ENCODE assay signal across 16 cellular contexts in the genomic region with DNA sequence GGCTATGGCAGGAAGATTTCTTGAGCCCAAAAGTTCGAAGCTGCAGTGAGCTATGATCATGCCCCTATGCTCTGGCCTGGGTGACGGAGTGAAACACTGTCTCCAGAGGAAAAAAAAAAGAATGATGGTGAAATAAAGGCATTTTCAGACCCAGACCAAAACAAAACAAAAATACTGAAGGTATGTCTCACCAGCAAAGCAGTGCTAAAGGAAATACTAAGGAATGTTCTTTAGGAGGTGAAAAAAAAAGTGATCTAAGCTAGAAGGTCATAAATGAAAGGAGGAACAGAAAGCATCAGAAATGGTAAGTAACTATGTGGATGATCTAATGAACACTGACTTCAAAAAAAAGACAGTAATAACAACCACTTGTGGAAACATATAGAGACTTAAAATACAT. TPM values are rescaled to one million over a fixed set of nuclear protein-coding genes. Genes with fewer than 3 reads are reported as not detected.
A peak's percentile ranks its signal among the peaks of the same experiment; 100 is the strongest.
DNase-seq lines count a peak whose midpoint lies in the region; ATAC-seq and TF ChIP-seq lines count a peak whose summit lies in the region.
"Had no signal": no experiment of that assay in that cellular context is flagged by ENCODE, and none has a peak within 500 bp of the region (broad histone marks: within the 10 kb centered on the region; RNA-seq: fewer than 3 reads in every experiment).

No MANE protein-coding gene starts in this region.

- TF ChIP-seq CTCF in GM23338 (conservative IDR thresholded peaks at IDR 0.05; ENCODE audit: low read depth in 2 of 2) (no peak), endothelial cell (IDR thresholded peaks at IDR 0.05; ENCODE audit: unreplicated experiment) (no peak)

- H3K4me1 Mint-ChIP-seq in GM23338 (no peaks in the 10 kb centered on the region), endothelial cell (ENCODE audit: unreplicated experiment) (no peaks in the 10 kb centered on the region)

- peaks cover 6% of the 10 kb centered on the region; the same call in 1 of the 2 replicates for H3K36me3 ChIP-seq in GM23338 (ENCODE audit: insufficient read depth)
- peaks cover 94% of the 10 kb centered on the region for H3K36me3 ChIP-seq in adipocyte (ENCODE audit: control insufficient read depth, insufficient read depth, low read length, severe bottlenecking)

- H3K9me3 Mint-ChIP-seq in GM23338 (no peaks in the 10 kb centered on the region; the same call in 2 of the 3 replicates), endothelial cell (ENCODE audit: unreplicated experiment) (no peaks in the 10 kb centered on the region)

- H3K4me2 ChIP-seq in GM23338: no peak overlapping the region

- DNase-seq in GM23338 (ENCODE audit: low spot score) (no peak), adipocyte (ENCODE audit: low read depth) (peak; percentile 14), endothelial cell (ENCODE audit: low spot score) (no peak), NCI-H2171 (lab: John Stamatoyannopoulos, UW) (no peak), NCI-H345 (lab: John Stamatoyannopoulos, UW) (no peak)
- DNase-seq in activated effector memory CD4-positive, alpha-beta T cell treated with anti-CD3 and anti-CD28 coated beads, Interleukin-2, amount 50 U/mL, for 16 hours: no peak
- DNase-seq: COR-L47, DMS153, EL, GM23248, NCI-H1417 treated with DMSO at 0.1 percent for 48 hours, NCI-H1930, NCI-H748 treated with DMSO at 0.1 percent for 48 hours had no signal

- H3K27me3 Mint-ChIP-seq in GM23338 (ENCODE audit: insufficient read depth, low read depth, poor library complexity) (no peaks in the 10 kb centered on the region), endothelial cell (ENCODE audit: unreplicated experiment) (no peaks in the 10 kb centered on the region)

- no peak overlapping the region for H2AFZ ChIP-seq in GM23338
- H2AFZ ChIP-seq: GM23248 had no signal

- no peaks in the 10 kb centered on the region; the same call in 1 of the 2 replicates for H4K20me1 ChIP-seq in GM23338 (replicated peaks; ENCODE audit: insufficient read depth)

- no peak overlapping the region for H3K9ac ChIP-seq in adipocyte (ENCODE audit: low read length)
- H3K9ac ChIP-seq: GM23248 had no signal

- peaks cover 77% of the 10 kb centered on the region for H3K79me2 ChIP-seq in GM23338 (replicated peaks; ENCODE audit: insufficient read depth)

- no peaks in the 10 kb centered on the region for H3K27me3 ChIP-seq in GM23338 (ENCODE audit: insufficient read depth)
- H3K27me3 ChIP-seq in adipocyte (replicated peaks; ENCODE audit: control insufficient read depth, insufficient read depth, low read length): no peaks in the 10 kb centered on the region

- no peaks in the 10 kb centered on the region for H3F3A ChIP-seq in GM23338 (replicated peaks; ENCODE audit: low read depth)

- 0 out of 2 replicates have a peak overlapping the region, but pooled peaks have one; percentile 17 for H3K27ac Mint-ChIP-seq in GM23338
- H3K27ac Mint-ChIP-seq in endothelial cell (ENCODE audit: unreplicated experiment): no peak overlapping the region

- H3K27ac ChIP-seq in GM23338 (ENCODE audit: low read depth): no peak overlapping the region
- H3K27ac ChIP-seq: GM23248 had no signal

- no peak overlapping the region for H3K4me3 Mint-ChIP-seq in GM23338
- H3K4me3 Mint-ChIP-seq in endothelial cell (ENCODE audit: unreplicated experiment): peak overlapping the region; percentile 38

- H3K9me3 ChIP-seq in adipocyte (ENCODE audit: control insufficient read depth, low read length): peaks cover 14% of the 10 kb centered on the region

- no peaks in the 10 kb centered on the region for H3K9me2 ChIP-seq in GM23338 (ENCODE audit: insufficient read depth)

- H3K36me3 Mint-ChIP-seq in GM23338 (ENCODE audit: low read depth): peaks cover 71% of the 10 kb centered on the region
- peaks cover 24% of the 10 kb centered on the region for H3K36me3 Mint-ChIP-seq in endothelial cell (ENCODE audit: low read depth, unreplicated experiment)

- no peak overlapping the region for H3K4me3 ChIP-seq in GM23338
- no peak overlapping the region for H3K4me3 ChIP-seq in adipocyte (ENCODE audit: low read length)
- H3K4me3 ChIP-seq: GM23248, K562 had no signal

- H3K4me1 ChIP-seq in GM23338 (ENCODE audit: insufficient read depth): no peaks in the 10 kb centered on the region
- peaks cover 10% of the 10 kb centered on the region for H3K4me1 ChIP-seq in adipocyte (ENCODE audit: control insufficient read depth, insufficient read depth, low read length)

- no peak for ATAC-seq in GM23338
- no peak for ATAC-seq in GM21381 (IDR thresholded peaks at IDR 0.05; ENCODE audit: unreplicated experiment)
- ATAC-seq: HCT116, K562 had no signal

TF ChIP-seq in GM23338, 12 proteins besides CTCF, POLR2A, EP300 and RAD21 (continues in another document):
- TF ChIP-seq ZNF114 (CRISPR knock-in tag; IDR thresholded peaks at IDR 0.05) (no peak), NANOG (IDR thresholded peaks at IDR 0.05; ENCODE audit: borderline replicate concordance) (no peak), EZH2phosphoT487 (IDR thresholded peaks at IDR 0.05; ENCODE audit: unreplicated experiment) (no peak), ZNF331 (CRISPR knock-in tag; IDR thresholded peaks at IDR 0.05; ENCODE audit: low read depth) (no peak), EZH2 (IDR thresholded peaks at IDR 0.05; ENCODE audit: low read depth, unreplicated experiment) (no peak), POLR2AphosphoS5 (IDR thresholded peaks at IDR 0.05; ENCODE audit: low read depth) (no peak), STAT1 (IDR thresholded peaks at IDR 0.05; ENCODE audit: unreplicated experiment) (no peak)
- TF ChIP-seq, protein P1, sequence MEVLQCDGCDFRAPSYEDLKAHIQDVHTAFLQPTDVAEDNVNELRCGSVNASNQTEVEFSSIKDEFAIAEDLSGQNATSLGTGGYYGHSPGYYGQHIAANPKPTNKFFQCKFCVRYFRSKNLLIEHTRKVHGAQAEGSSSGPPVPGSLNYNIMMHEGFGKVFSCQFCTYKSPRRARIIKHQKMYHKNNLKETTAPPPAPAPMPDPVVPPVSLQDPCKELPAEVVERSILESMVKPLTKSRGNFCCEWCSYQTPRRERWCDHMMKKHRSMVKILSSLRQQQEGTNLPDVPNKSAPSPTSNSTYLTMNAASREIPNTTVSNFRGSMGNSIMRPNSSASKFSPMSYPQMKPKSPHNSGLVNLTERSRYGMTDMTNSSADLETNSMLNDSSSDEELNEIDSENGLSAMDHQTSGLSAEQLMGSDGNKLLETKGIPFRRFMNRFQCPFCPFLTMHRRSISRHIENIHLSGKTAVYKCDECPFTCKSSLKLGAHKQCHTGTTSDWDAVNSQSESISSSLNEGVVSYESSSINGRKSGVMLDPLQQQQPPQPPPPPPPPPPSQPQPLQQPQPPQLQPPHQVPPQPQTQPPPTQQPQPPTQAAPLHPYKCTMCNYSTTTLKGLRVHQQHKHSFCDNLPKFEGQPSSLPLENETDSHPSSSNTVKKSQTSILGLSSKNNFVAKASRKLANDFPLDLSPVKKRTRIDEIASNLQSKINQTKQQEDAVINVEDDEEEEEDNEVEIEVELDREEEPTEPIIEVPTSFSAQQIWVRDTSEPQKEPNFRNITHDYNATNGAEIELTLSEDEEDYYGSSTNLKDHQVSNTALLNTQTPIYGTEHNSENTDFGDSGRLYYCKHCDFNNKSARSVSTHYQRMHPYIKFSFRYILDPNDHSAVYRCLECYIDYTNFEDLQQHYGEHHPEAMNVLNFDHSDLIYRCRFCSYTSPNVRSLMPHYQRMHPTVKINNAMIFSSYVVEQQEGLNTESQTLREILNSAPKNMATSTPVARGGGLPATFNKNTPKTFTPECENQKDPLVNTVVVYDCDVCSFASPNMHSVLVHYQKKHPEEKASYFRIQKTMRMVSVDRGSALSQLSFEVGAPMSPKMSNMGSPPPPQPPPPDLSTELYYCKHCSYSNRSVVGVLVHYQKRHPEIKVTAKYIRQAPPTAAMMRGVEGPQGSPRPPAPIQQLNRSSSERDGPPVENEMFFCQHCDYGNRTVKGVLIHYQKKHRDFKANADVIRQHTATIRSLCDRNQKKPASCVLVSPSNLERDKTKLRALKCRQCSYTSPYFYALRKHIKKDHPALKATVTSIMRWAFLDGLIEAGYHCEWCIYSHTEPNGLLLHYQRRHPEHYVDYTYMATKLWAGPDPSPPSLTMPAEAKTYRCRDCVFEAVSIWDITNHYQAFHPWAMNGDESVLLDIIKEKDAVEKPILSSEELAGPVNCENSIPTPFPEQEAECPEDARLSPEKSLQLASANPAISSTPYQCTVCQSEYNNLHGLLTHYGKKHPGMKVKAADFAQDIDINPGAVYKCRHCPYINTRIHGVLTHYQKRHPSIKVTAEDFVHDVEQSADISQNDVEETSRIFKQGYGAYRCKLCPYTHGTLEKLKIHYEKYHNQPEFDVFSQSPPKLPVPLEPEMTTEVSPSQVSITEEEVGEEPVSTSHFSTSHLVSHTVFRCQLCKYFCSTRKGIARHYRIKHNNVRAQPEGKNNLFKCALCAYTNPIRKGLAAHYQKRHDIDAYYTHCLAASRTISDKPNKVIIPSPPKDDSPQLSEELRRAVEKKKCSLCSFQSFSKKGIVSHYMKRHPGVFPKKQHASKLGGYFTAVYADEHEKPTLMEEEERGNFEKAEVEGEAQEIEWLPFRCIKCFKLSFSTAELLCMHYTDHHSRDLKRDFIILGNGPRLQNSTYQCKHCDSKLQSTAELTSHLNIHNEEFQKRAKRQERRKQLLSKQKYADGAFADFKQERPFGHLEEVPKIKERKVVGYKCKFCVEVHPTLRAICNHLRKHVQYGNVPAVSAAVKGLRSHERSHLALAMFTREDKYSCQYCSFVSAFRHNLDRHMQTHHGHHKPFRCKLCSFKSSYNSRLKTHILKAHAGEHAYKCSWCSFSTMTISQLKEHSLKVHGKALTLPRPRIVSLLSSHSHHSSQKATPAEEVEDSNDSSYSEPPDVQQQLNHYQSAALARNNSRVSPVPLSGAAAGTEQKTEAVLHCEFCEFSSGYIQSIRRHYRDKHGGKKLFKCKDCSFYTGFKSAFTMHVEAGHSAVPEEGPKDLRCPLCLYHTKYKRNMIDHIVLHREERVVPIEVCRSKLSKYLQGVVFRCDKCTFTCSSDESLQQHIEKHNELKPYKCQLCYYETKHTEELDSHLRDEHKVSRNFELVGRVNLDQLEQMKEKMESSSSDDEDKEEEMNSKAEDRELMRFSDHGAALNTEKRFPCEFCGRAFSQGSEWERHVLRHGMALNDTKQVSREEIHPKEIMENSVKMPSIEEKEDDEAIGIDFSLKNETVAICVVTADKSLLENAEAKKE (CRISPR knock-in tag; IDR thresholded peaks at IDR 0.05): no peak

RNA-seq across cellular contexts. Expression of gene SS18, which starts 18.7 kb away (rescaled TPM):
- total RNA-seq in GM23338 (2014; rRNA removed; shearing (Covaris generic)): 139 and 148 TPM in 2 replicates
- polyA plus RNA-seq in GM23338 (2016; fragmentation: Nextera tagmentation; extraction: Ambion mirVana): 33.4 and 41.3 TPM in 2 replicates
- total RNA-seq in endothelial cell (ENCODE audit: unreplicated experiment): 94.6 TPM
